ENCODE assay signal across 26 cellular contexts in genomic region chr10:109945473-109946177, GRCh38.
"Had no signal": no experiment of that assay in that cellular context is flagged by ENCODE, and none has a peak within 500 bp of the region (broad histone marks: within the 10 kb centered on the region; RNA-seq: fewer than 3 reads in every experiment).

No MANE protein-coding gene starts in this region.

- H3K36me3 Mint-ChIP-seq: naive B cell; stimulated activated effector memory CD8-positive, alpha-beta T cell treated with anti-CD3 and anti-CD28 coated beads, Interleukin-12 subunit alpha, Interleukin-12 subunit beta, amount 100 ng/mL, for 72 hours had no signal

- DNase-seq: colonic mucosa; effector memory CD4-positive, alpha-beta T cell; erythroblast; esophagus squamous epithelium; foreskin melanocyte; hypothalamus; naive B cell; occipital lobe; ovary; posterior cingulate gyrus; psoas muscle; right cardiac atrium; sigmoid colon; stimulated activated CD4-positive, alpha-beta T cell treated with anti-CD3 and anti-CD28 coated beads, Interleukin-2, amount 100 ng/mL, for 24 hours; stimulated activated CD4-positive, alpha-beta T cell treated with anti-CD3 and anti-CD28 coated beads, Interleukin-4, amount 100 ng/mL, for 24 hours; stimulated activated naive CD4-positive, alpha-beta T cell treated with Interleukin-2 at 50 U/mL for 16 hours; transverse colon; upper lobe of right lung; uterus had no signal

- H3K27me3 ChIP-seq: colonic mucosa, esophagus squamous epithelium, ovary, sigmoid colon, transverse colon, upper lobe of right lung, uterus had no signal

- H3K9me3 Mint-ChIP-seq: dendritic cell treated with granulocyte-macrophage colony-stimulating factor and Interleukin-4, amounts not matched to agents 40 ng/mL and 50 ng/mL, for 4 days; memory B cell; stimulated activated effector memory CD8-positive, alpha-beta T cell treated with anti-CD3 and anti-CD28 coated beads, Interleukin-12 subunit alpha, Interleukin-12 subunit beta, amount 100 ng/mL, for 72 hours had no signal

- H3K9me3 ChIP-seq: colonic mucosa, esophagus squamous epithelium, ovary, psoas muscle, sigmoid colon, transverse colon, upper lobe of right lung, uterus had no signal

- FAIRE-seq: endometrium, keratinocyte had no signal

- H3K4me1 ChIP-seq: colonic mucosa, psoas muscle, sigmoid colon, uterus had no signal

- ATAC-seq: left lobe of liver; psoas muscle; right cardiac atrium; stimulated activated effector memory CD8-positive, alpha-beta T cell treated with anti-CD3 and anti-CD28 coated beads, Interleukin-12 subunit alpha, Interleukin-12 subunit beta, amount 100 ng/mL, for 72 hours; upper lobe of right lung had no signal

- H3K4me3 ChIP-seq: colonic mucosa, esophagus squamous epithelium, lung, ovary, psoas muscle, sigmoid colon, transverse colon, upper lobe of right lung, uterus had no signal

- H3K4me3 Mint-ChIP-seq: dendritic cell treated with granulocyte-macrophage colony-stimulating factor and Interleukin-4, amounts not matched to agents 40 ng/mL and 50 ng/mL, for 4 days; memory B cell; naive B cell; stimulated activated effector memory CD8-positive, alpha-beta T cell treated with anti-CD3 and anti-CD28 coated beads, Interleukin-12 subunit alpha, Interleukin-12 subunit beta, amount 100 ng/mL, for 72 hours had no signal

- H3K27ac ChIP-seq: colonic mucosa, esophagus squamous epithelium, ovary, psoas muscle, sigmoid colon, transverse colon, upper lobe of right lung, uterus had no signal

- H3K27ac Mint-ChIP-seq: dendritic cell treated with granulocyte-macrophage colony-stimulating factor and Interleukin-4, amounts not matched to agents 40 ng/mL and 50 ng/mL, for 4 days; memory B cell; naive B cell; stimulated activated effector memory CD8-positive, alpha-beta T cell treated with anti-CD3 and anti-CD28 coated beads, Interleukin-12 subunit alpha, Interleukin-12 subunit beta, amount 100 ng/mL, for 72 hours had no signal

- H3K36me3 ChIP-seq: colonic mucosa, esophagus squamous epithelium, ovary, sigmoid colon, transverse colon, upper lobe of right lung, uterus had no signal

- H3K27me3 Mint-ChIP-seq: dendritic cell treated with granulocyte-macrophage colony-stimulating factor and Interleukin-4, amounts not matched to agents 40 ng/mL and 50 ng/mL, for 4 days; naive B cell had no signal
